2 cellular contexts compared by ENCODE assay signal in genomic region chr14:95476747-95477146, GRCh38.
TF ChIP-seq lines count a peak whose summit lies in the region.

No MANE protein-coding gene starts in this region.

TF ChIP-seq in HEK293, 187 proteins besides CTCF, POLR2A, EP300 and RAD21:
- TF ChIP-seq ZNF580 (tag by site-specific recombination; IDR thresholded peaks at IDR 0.05) (peak; percentile 74), ZNF585B (tag by site-specific recombination; IDR thresholded peaks at IDR 0.05) (no peak), ZNF146 (tag by site-specific recombination; IDR thresholded peaks at IDR 0.05) (peak; percentile 97)

TF ChIP-seq in HepG2, 621 proteins besides CTCF, POLR2A, EP300 and RAD21:
- TF ChIP-seq HDAC6 (IDR thresholded peaks at IDR 0.05; ENCODE audit: low read depth, low read length) (no peak), ZNF34 (CRISPR knock-in tag; IDR thresholded peaks at IDR 0.05; ENCODE audit: borderline replicate concordance) (no peak), ISX (CRISPR knock-in tag; conservative IDR thresholded peaks at IDR 0.05) (no peak), ZXDC (CRISPR knock-in tag; IDR thresholded peaks at IDR 0.05) (no peak), FOXK2 (IDR thresholded peaks at IDR 0.05) (no peak), ZBTB33 (CRISPR knock-in tag; IDR thresholded peaks at IDR 0.05) (no peak), MNT (IDR thresholded peaks at IDR 0.05) (no peak), CENPX (CRISPR knock-in tag; IDR thresholded peaks at IDR 0.05) (no peak), ZFP1 (CRISPR knock-in tag; IDR thresholded peaks at IDR 0.05) (no peak), NR3C1 (CRISPR knock-in tag; IDR thresholded peaks at IDR 0.05) (no peak), ZNF362 (CRISPR knock-in tag; IDR thresholded peaks at IDR 0.05; ENCODE audit: borderline replicate concordance) (no peak), ARNT2 (CRISPR knock-in tag; IDR thresholded peaks at IDR 0.05; ENCODE audit: low read depth) (no peak), AFF4 (CRISPR knock-in tag; IDR thresholded peaks at IDR 0.05) (no peak), ATF7-NPFF (CRISPR knock-in tag; IDR thresholded peaks at IDR 0.05; ENCODE audit: low read depth) (no peak), ZNF382 (CRISPR knock-in tag; IDR thresholded peaks at IDR 0.05; ENCODE audit: borderline replicate concordance) (no peak)
